10 cellular contexts compared by ENCODE assay signal in genomic region chr16:56662357-56663354, GRCh38. TPM values are rescaled to one million over a fixed set of nuclear protein-coding genes. Genes with fewer than 3 reads are reported as not detected.
DNase-seq lines count a peak whose midpoint lies in the region; TF ChIP-seq lines count a peak whose summit lies in the region.
"Had no signal": no experiment of that assay in that cellular context is flagged by ENCODE, and none has a peak within 500 bp of the region (broad histone marks: within the 10 kb centered on the region; RNA-seq: fewer than 3 reads in every experiment).

No MANE protein-coding gene starts in this region.

- H3K4me1 ChIP-seq in suprapubic skin (peaks cover 31% of the 10 kb centered on the region), testis (peaks cover 4% of the 10 kb centered on the region)
- H3K4me1 ChIP-seq: BE2C had no signal

- H3K36me3 ChIP-seq in kidney epithelial cell (ENCODE audit: control insufficient read depth, insufficient read depth, low read length) (no peaks in the 10 kb centered on the region), suprapubic skin (no peaks in the 10 kb centered on the region), testis (ENCODE audit: low read depth, missing control alignments) (no peaks in the 10 kb centered on the region)
- H3K36me3 ChIP-seq: BE2C had no signal

- CTCF ChIA-PET in activated naive CD4-positive, alpha-beta T cell treated with anti-CD3 and anti-CD28 coated beads for 36 hours (lab: Charles Lee) = interaction anchor here (0.6 to 1.9 kb wide), 7 partner anchors 19 to 194 kb away, joined by 3 to 13 read pairs (median 3); no protein-coding TSS in a partner anchor

- H3K4me1 Mint-ChIP-seq in activated CD4-positive, alpha-beta T cell treated with anti-CD3 and anti-CD28 coated beads, Interleukin-2, amount 10 ng/mL, durations not matched to agents 24 days and 14 days = peaks cover 27% of the 10 kb centered on the region
- peaks cover 18% of the 10 kb centered on the region for H3K4me1 Mint-ChIP-seq in activated naive CD4-positive, alpha-beta T cell treated with anti-CD3 and anti-CD28 coated beads for 36 hours (ENCODE audit: low read depth)

- intact Hi-C loops in activated CD4-positive, alpha-beta T cell treated with anti-CD3 and anti-CD28 coated beads, Interleukin-2, amount 10 ng/mL, durations not matched to agents 24 days and 14 days (cut with micrococcal nuclease) = loop anchor here (2.0 kb wide), 1 partner anchor 20 kb away; no protein-coding TSS in a partner anchor
- intact Hi-C loops in activated naive CD4-positive, alpha-beta T cell treated with anti-CD3 and anti-CD28 coated beads for 36 hours (cut with micrococcal nuclease) = loop anchor here (1.0 kb wide), 1 partner anchor 20 kb away; the partner anchor contains the start of gene MT1X
- intact Hi-C loops in testis (cut with DNase I; ENCODE audit: low total_unique reads) = no loop called here

- no peak for TF ChIP-seq POLR2A in suprapubic skin (IDR thresholded peaks at IDR 0.05)
- no peak for TF ChIP-seq POLR2A in testis (IDR thresholded peaks at IDR 0.05)

- H3K27ac Mint-ChIP-seq in activated CD4-positive, alpha-beta T cell treated with anti-CD3 and anti-CD28 coated beads, Interleukin-2, amount 10 ng/mL, durations not matched to agents 24 days and 14 days = peak overlapping the region; percentile 86
- peak overlapping the region; percentile 75 for H3K27ac Mint-ChIP-seq in activated naive CD4-positive, alpha-beta T cell treated with anti-CD3 and anti-CD28 coated beads for 36 hours

- H3K27ac ChIP-seq in suprapubic skin = no peak overlapping the region
- H3K27ac ChIP-seq in testis = no peak overlapping the region

- H3K27me3 Mint-ChIP-seq in activated CD4-positive, alpha-beta T cell treated with anti-CD3 and anti-CD28 coated beads, Interleukin-2, amount 10 ng/mL, durations not matched to agents 24 days and 14 days = peaks cover 21% of the 10 kb centered on the region
- H3K27me3 Mint-ChIP-seq in activated naive CD4-positive, alpha-beta T cell treated with anti-CD3 and anti-CD28 coated beads for 36 hours (ENCODE audit: low read depth) = peaks cover 11% of the 10 kb centered on the region

- peak; percentile 80 for DNase-seq in activated CD4-positive, alpha-beta T cell treated with anti-CD3 and anti-CD28 coated beads, Interleukin-2, amount 10 ng/mL, durations not matched to agents 24 days and 14 days
- DNase-seq in activated CD4-positive, alpha-beta T cell treated with anti-CD3 and anti-CD28 coated beads for 1 hour = no peak
- DNase-seq in activated naive CD4-positive, alpha-beta T cell treated with anti-CD3 and anti-CD28 coated beads for 36 hours = peak; percentile 70
- DNase-seq in kidney epithelial cell (ENCODE audit: low read depth) (no peak), suprapubic skin (ENCODE audit: low spot score in 2 of 2) (no peak), testis (no peak), COLO668 (lab: John Stamatoyannopoulos, UW; ENCODE audit: unreplicated experiment) (no peak), putamen (ENCODE audit: low spot score) (no peak)
- DNase-seq: BE2C had no signal

- H3K4me3 ChIP-seq in kidney epithelial cell (ENCODE audit: low read depth, low read length) (peak overlapping the region; percentile 22), suprapubic skin (peak overlapping the region; percentile 10), testis (no peak overlapping the region)

- H3K27me3 ChIP-seq in kidney epithelial cell (ENCODE audit: control insufficient read depth, insufficient read depth, low read length) (peaks cover 28% of the 10 kb centered on the region), suprapubic skin (peaks cover 30% of the 10 kb centered on the region), testis (no peaks in the 10 kb centered on the region)

- peak overlapping the region; percentile 85 for H3K4me3 Mint-ChIP-seq in activated CD4-positive, alpha-beta T cell treated with anti-CD3 and anti-CD28 coated beads, Interleukin-2, amount 10 ng/mL, durations not matched to agents 24 days and 14 days
- H3K4me3 Mint-ChIP-seq in activated naive CD4-positive, alpha-beta T cell treated with anti-CD3 and anti-CD28 coated beads for 36 hours = peak overlapping the region; percentile 80

- peaks cover 3% of the 10 kb centered on the region for H3K36me3 Mint-ChIP-seq in activated CD4-positive, alpha-beta T cell treated with anti-CD3 and anti-CD28 coated beads, Interleukin-2, amount 10 ng/mL, durations not matched to agents 24 days and 14 days (ENCODE audit: low read depth)
- H3K36me3 Mint-ChIP-seq in activated naive CD4-positive, alpha-beta T cell treated with anti-CD3 and anti-CD28 coated beads for 36 hours (ENCODE audit: low read depth) = no peaks in the 10 kb centered on the region

- TF ChIP-seq EP300 in suprapubic skin (IDR thresholded peaks at IDR 0.05) = no peak

- WGBS in suprapubic skin = 31% methylated on average over 38 of the region's 48 CpGs
- WGBS in testis, 2 donors = 15 to 18% methylated on average over 41 to 48 of the region's 48 CpGs

- no peak for TF ChIP-seq CTCF in kidney epithelial cell (IDR thresholded peaks at IDR 0.05; ENCODE audit: insufficient read depth, low read length, poor library complexity, severe bottlenecking)
- no peak for TF ChIP-seq CTCF in suprapubic skin (IDR thresholded peaks at IDR 0.05)
- TF ChIP-seq CTCF in testis (IDR thresholded peaks at IDR 0.05) = no peak

- no peaks in the 10 kb centered on the region for H3K9me3 Mint-ChIP-seq in activated CD4-positive, alpha-beta T cell treated with anti-CD3 and anti-CD28 coated beads, Interleukin-2, amount 10 ng/mL, durations not matched to agents 24 days and 14 days
- H3K9me3 Mint-ChIP-seq in activated naive CD4-positive, alpha-beta T cell treated with anti-CD3 and anti-CD28 coated beads for 36 hours = no peaks in the 10 kb centered on the region

- H3K9me3 ChIP-seq in suprapubic skin = no peaks in the 10 kb centered on the region
- no peaks in the 10 kb centered on the region for H3K9me3 ChIP-seq in testis
- H3K9me3 ChIP-seq: BE2C had no signal

RNA-seq across cellular contexts. Expression of gene MT1F, which starts 4.9 kb away (rescaled TPM):
- 4.2 and 6.7 TPM in 2 replicates for total RNA-seq in activated CD4-positive, alpha-beta T cell treated with anti-CD3 and anti-CD28 coated beads, Interleukin-2, amount 10 ng/mL, durations not matched to agents 24 days and 14 days
- total RNA-seq in activated naive CD4-positive, alpha-beta T cell treated with anti-CD3 and anti-CD28 coated beads for 36 hours = 1 to 10 TPM; 5.4 to 6.4 TPM
- total RNA-seq in kidney epithelial cell (7.9 and 9.4 TPM in 2 replicates), suprapubic skin (10 to 100 TPM in 3 of 4 donors, 1 to 10 TPM in 1; 5.6 to 16.6 (median 12.9) TPM), testis (1 to 10 TPM; 3.6 to 8.1 TPM)
- polyA plus RNA-seq in testis (ENCODE audit: insufficient read depth, low read depth, low replicate concordance) = 15.4 TPM
- total RNA-seq: HT1080 had no signal

RNA-seq across cellular contexts. Expression of gene MT1G, which starts 5.2 kb away (rescaled TPM):
- total RNA-seq in activated CD4-positive, alpha-beta T cell treated with anti-CD3 and anti-CD28 coated beads, Interleukin-2, amount 10 ng/mL, durations not matched to agents 24 days and 14 days = 24.5 and 32.2 TPM in 2 replicates
- 10 to 100 TPM; 22.4 to 23.8 TPM for total RNA-seq in activated naive CD4-positive, alpha-beta T cell treated with anti-CD3 and anti-CD28 coated beads for 36 hours
- total RNA-seq in kidney epithelial cell (0.75 and 14.8 TPM in 2 replicates), suprapubic skin (100 to 1,000 TPM in 1 of 4 donors, 10 to 100 TPM in 3; 35.9 to 117 (median 62.7) TPM), testis (10 to 100 TPM in 1 of 2 donors, 1 to 10 TPM in 1; 2.1 to 11.5 TPM)
- polyA plus RNA-seq in testis (ENCODE audit: insufficient read depth, low read depth, low replicate concordance) = 14.7 TPM

RNA-seq across cellular contexts. Expression of gene MT1H, which starts 7.0 kb away (rescaled TPM):
- not detected in 2 replicates for total RNA-seq in activated CD4-positive, alpha-beta T cell treated with anti-CD3 and anti-CD28 coated beads, Interleukin-2, amount 10 ng/mL, durations not matched to agents 24 days and 14 days
- 1 to 10 TPM; 5.4 to 7.4 TPM for total RNA-seq in activated naive CD4-positive, alpha-beta T cell treated with anti-CD3 and anti-CD28 coated beads for 36 hours
- total RNA-seq in kidney epithelial cell (not detected in 2 replicates), suprapubic skin (10 to 100 TPM in 2 of 4 donors, 1 to 10 TPM in 2; 1.9 to 23.9 (median 11.9) TPM), testis (not detected)
- not detected for polyA plus RNA-seq in testis (ENCODE audit: insufficient read depth, low read depth, low replicate concordance)
- total RNA-seq: HT1080 had no signal

RNA-seq across cellular contexts. Expression of gene MT1B, which starts 11.0 kb away (rescaled TPM):
- total RNA-seq in activated CD4-positive, alpha-beta T cell treated with anti-CD3 and anti-CD28 coated beads, Interleukin-2, amount 10 ng/mL, durations not matched to agents 24 days and 14 days = not detected in 2 replicates
- total RNA-seq in activated naive CD4-positive, alpha-beta T cell treated with anti-CD3 and anti-CD28 coated beads for 36 hours = not detected
- total RNA-seq in kidney epithelial cell (not detected in 2 replicates), suprapubic skin (not detected), testis (not detected)
- not detected for polyA plus RNA-seq in testis (ENCODE audit: insufficient read depth, low read depth, low replicate concordance)
- total RNA-seq: HT1080 had no signal

RNA-seq across cellular contexts. Expression of gene MT1X, which starts 19.6 kb away (rescaled TPM):
- 62.7 and 66.9 TPM in 2 replicates for total RNA-seq in activated CD4-positive, alpha-beta T cell treated with anti-CD3 and anti-CD28 coated beads, Interleukin-2, amount 10 ng/mL, durations not matched to agents 24 days and 14 days
- 10 to 100 TPM; 49.9 to 57.9 TPM for total RNA-seq in activated naive CD4-positive, alpha-beta T cell treated with anti-CD3 and anti-CD28 coated beads for 36 hours
- total RNA-seq in kidney epithelial cell (18.1 and 19.6 TPM in 2 replicates), suprapubic skin (1,000 to 10,000 TPM; 2,588 to 6,426 (median 4,304) TPM), testis (100 to 1,000 TPM in 1 of 2 donors, 10 to 100 TPM in 1; 77.0 to 180 TPM)
- polyA plus RNA-seq in testis (ENCODE audit: insufficient read depth, low read depth, low replicate concordance) = 51.7 TPM

Comparison
In these comparisons a context has a peak if more than half of its experiments do, and no peak if none do; other contexts are left out.
1. DNase-seq: peak in activated CD4-positive, alpha-beta T cell treated with anti-CD3 and anti-CD28 coated beads, Interleukin-2, amount 10 ng/mL, durations not matched to agents 24 days and 14 days (single experiment) and activated naive CD4-positive, alpha-beta T cell treated with anti-CD3 and anti-CD28 coated beads for 36 hours (single experiment); none in activated CD4-positive, alpha-beta T cell treated with anti-CD3 and anti-CD28 coated beads for 1 hour (single experiment), kidney epithelial cell (single experiment), suprapubic skin (0 of 2), testis (single experiment), COLO668 (single experiment) and putamen (single experiment).
2. H3K4me3 ChIP-seq: peak in kidney epithelial cell (single experiment) and suprapubic skin (single experiment); none in testis (0 of 2).